18 cellular contexts compared by ENCODE assay signal in the genomic region with DNA sequence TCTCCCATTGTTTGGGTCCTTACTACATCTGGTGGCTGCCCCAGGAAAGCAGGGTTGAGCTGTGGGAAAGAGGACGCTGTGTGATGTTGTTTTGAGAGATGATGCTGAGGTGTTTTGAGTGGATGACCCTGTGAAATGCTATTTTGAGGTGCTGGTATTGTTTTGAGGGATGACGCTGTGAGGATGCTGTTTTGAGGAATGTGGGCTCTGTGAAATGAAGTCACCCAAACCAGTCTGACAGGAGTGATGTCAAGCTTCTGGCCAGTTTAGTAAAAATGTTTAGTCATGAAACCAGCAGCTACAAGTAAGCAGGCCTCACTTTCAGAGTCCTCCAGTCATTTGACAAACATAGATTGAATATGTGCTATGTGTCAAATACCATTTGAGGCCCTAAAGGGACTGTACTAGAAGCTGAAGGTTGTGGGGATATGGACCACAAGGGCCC. TPM values are rescaled to one million over a fixed set of nuclear protein-coding genes. Genes with fewer than 3 reads are reported as not detected.
DNase-seq lines count a peak whose midpoint lies in the region; ATAC-seq, FAIRE-seq and TF ChIP-seq lines count a peak whose summit lies in the region.
"Had no signal": no experiment of that assay in that cellular context is flagged by ENCODE, and none has a peak within 500 bp of the region (broad histone marks: within the 10 kb centered on the region; RNA-seq: fewer than 3 reads in every experiment).

No MANE protein-coding gene starts in this region.

- no peaks in the 10 kb centered on the region for H3K4me1 ChIP-seq in esophagus (ENCODE audit: control insufficient read depth in 2 of 2, insufficient read depth in 2 of 2, low read length in 1 of 2)
- H3K4me1 ChIP-seq: prostate gland had no signal

- DNase-seq in activated naive CD4-positive, alpha-beta T cell treated with anti-CD3 and anti-CD28 coated beads, Interleukin-2, amount 50 U/mL, for 72 hours (ENCODE audit: low spot score in 2 of 2), result no peak
- DNase-seq in activated naive CD4-positive, alpha-beta T cell treated with anti-CD3 and anti-CD28 coated beads, Interleukin-2, amount 10 ng/mL, durations not matched to agents 7 days and 5 days, result no peak
- no peak for DNase-seq in stimulated activated naive CD8-positive, alpha-beta T cell treated with anti-CD3 and anti-CD28 coated beads, Interleukin-15, Interleukin-2, amounts not matched to agents 100 U/mL and 50 U/mL, for 24 hours
- DNase-seq in mesothelial cell of epicardium (ENCODE audit: low spot score in 2 of 2, unreplicated experiment in 2 of 2) (no peak), GM12892 (ENCODE audit: insufficient read length) (no peak), HuH-7 (ENCODE audit: low spot score) (no peak)
- DNase-seq: CD8-positive, alpha-beta T cell; DMS53; H9; NCI-H1417 treated with DMSO at 0.1 percent for 48 hours; small intestine; stimulated activated CD4-positive, alpha-beta T cell treated with anti-CD3 and anti-CD28 coated beads, Interleukin-4, amount 100 ng/mL, for 24 hours; testis had no signal

- TF ChIP-seq CTCF in mesothelial cell of epicardium (IDR thresholded peaks at IDR 0.05; ENCODE audit: unreplicated experiment), result no peak

- ATAC-seq in activated naive CD4-positive, alpha-beta T cell treated with anti-CD3 and anti-CD28 coated beads, Interleukin-2, amount 50 U/mL, for 72 hours, result peak; percentile 51 to 69
- peak; percentile 34 for ATAC-seq in stimulated activated naive CD8-positive, alpha-beta T cell treated with anti-CD3 and anti-CD28 coated beads, Interleukin-15, Interleukin-2, amounts not matched to agents 100 U/mL and 50 U/mL, for 24 hours
- ATAC-seq: CD8-positive, alpha-beta T cell; WTC11 had no signal

- H3K9me3 Mint-ChIP-seq in activated naive CD4-positive, alpha-beta T cell treated with anti-CD3 and anti-CD28 coated beads, Interleukin-2, amount 50 U/mL, for 72 hours, result peaks cover 0 to 19% of the 10 kb centered on the region in 2 donors
- peaks cover 27% of the 10 kb centered on the region for H3K9me3 Mint-ChIP-seq in activated naive CD4-positive, alpha-beta T cell treated with anti-CD3 and anti-CD28 coated beads, Interleukin-2, amount 10 ng/mL, durations not matched to agents 7 days and 5 days
- peaks cover 40% of the 10 kb centered on the region for H3K9me3 Mint-ChIP-seq in T-helper 1 cell treated with Interleukin-12 subunit alpha and Interleukin-12 subunit beta and Interleukin-4 antibody, amounts not matched to agents 30 μg/mL and 1 μg/mL, for 36 hours
- peaks cover 14% of the 10 kb centered on the region for H3K9me3 Mint-ChIP-seq in mesothelial cell of epicardium
- H3K9me3 Mint-ChIP-seq: CD8-positive, alpha-beta T cell had no signal

- peak overlapping the region; percentile 47 to 48 for H3K27ac ChIP-seq in esophagus (ENCODE audit: low read depth in 2 of 2, low read length in 1 of 2)
- H3K27ac ChIP-seq: neural progenitor cell, prostate gland, testis had no signal

- H3K36me3 Mint-ChIP-seq in activated naive CD4-positive, alpha-beta T cell treated with anti-CD3 and anti-CD28 coated beads, Interleukin-2, amount 50 U/mL, for 72 hours, result peaks cover 4 to 29% of the 10 kb centered on the region in 2 donors
- H3K36me3 Mint-ChIP-seq in activated naive CD4-positive, alpha-beta T cell treated with anti-CD3 and anti-CD28 coated beads, Interleukin-2, amount 10 ng/mL, durations not matched to agents 7 days and 5 days, result peaks cover 10% of the 10 kb centered on the region
- peaks cover 28% of the 10 kb centered on the region for H3K36me3 Mint-ChIP-seq in T-helper 1 cell treated with Interleukin-12 subunit alpha and Interleukin-12 subunit beta and Interleukin-4 antibody, amounts not matched to agents 30 μg/mL and 1 μg/mL, for 36 hours (ENCODE audit: low read depth)
- no peaks in the 10 kb centered on the region for H3K36me3 Mint-ChIP-seq in mesothelial cell of epicardium
- H3K36me3 Mint-ChIP-seq: CD8-positive, alpha-beta T cell; neural progenitor cell had no signal

- H3K27me3 ChIP-seq in esophagus (ENCODE audit: control insufficient read depth in 1 of 2, insufficient read depth in 2 of 2, low read length in 2 of 2), result no peaks in the 10 kb centered on the region
- H3K27me3 ChIP-seq: neural progenitor cell, testis had no signal

- H3K36me3 ChIP-seq in esophagus (ENCODE audit: control insufficient read depth in 2 of 2, insufficient read depth in 2 of 2, low read length in 1 of 2), result no peaks in the 10 kb centered on the region
- H3K36me3 ChIP-seq: neural progenitor cell, prostate gland had no signal

- peak overlapping the region; percentile 47 to 61 for H3K27ac Mint-ChIP-seq in activated naive CD4-positive, alpha-beta T cell treated with anti-CD3 and anti-CD28 coated beads, Interleukin-2, amount 50 U/mL, for 72 hours
- H3K27ac Mint-ChIP-seq in activated naive CD4-positive, alpha-beta T cell treated with anti-CD3 and anti-CD28 coated beads, Interleukin-2, amount 10 ng/mL, durations not matched to agents 7 days and 5 days, result no peak overlapping the region
- H3K27ac Mint-ChIP-seq in T-helper 1 cell treated with Interleukin-12 subunit alpha and Interleukin-12 subunit beta and Interleukin-4 antibody, amounts not matched to agents 30 μg/mL and 1 μg/mL, for 36 hours, result peak overlapping the region; percentile 70
- H3K27ac Mint-ChIP-seq in mesothelial cell of epicardium, result no peak overlapping the region
- H3K27ac Mint-ChIP-seq: CD8-positive, alpha-beta T cell; H9; neural progenitor cell; WTC11 had no signal

- no peaks in the 10 kb centered on the region for H3K9me3 ChIP-seq in esophagus (ENCODE audit: control insufficient read depth in 2 of 2, insufficient read depth in 1 of 2, low read depth in 1 of 2, low read length in 1 of 2)
- H3K9me3 ChIP-seq: prostate gland, testis had no signal

- H3K4me3 ChIP-seq in esophagus (ENCODE audit: low read depth in 1 of 2, low read length in 2 of 2), result no peak overlapping the region
- H3K4me3 ChIP-seq: neural progenitor cell, prostate gland, testis had no signal

- peaks cover 31% of the 10 kb centered on the region for H3K4me1 Mint-ChIP-seq in activated naive CD4-positive, alpha-beta T cell treated with anti-CD3 and anti-CD28 coated beads, Interleukin-2, amount 10 ng/mL, durations not matched to agents 7 days and 5 days
- peaks cover 32% of the 10 kb centered on the region for H3K4me1 Mint-ChIP-seq in T-helper 1 cell treated with Interleukin-12 subunit alpha and Interleukin-12 subunit beta and Interleukin-4 antibody, amounts not matched to agents 30 μg/mL and 1 μg/mL, for 36 hours (ENCODE audit: low read depth)
- peaks cover 11% of the 10 kb centered on the region for H3K4me1 Mint-ChIP-seq in mesothelial cell of epicardium

- H3K4me3 Mint-ChIP-seq in activated naive CD4-positive, alpha-beta T cell treated with anti-CD3 and anti-CD28 coated beads, Interleukin-2, amount 10 ng/mL, durations not matched to agents 7 days and 5 days, result no peak overlapping the region
- H3K4me3 Mint-ChIP-seq in T-helper 1 cell treated with Interleukin-12 subunit alpha and Interleukin-12 subunit beta and Interleukin-4 antibody, amounts not matched to agents 30 μg/mL and 1 μg/mL, for 36 hours, result no peak overlapping the region
- no peak overlapping the region for H3K4me3 Mint-ChIP-seq in mesothelial cell of epicardium
- H3K4me3 Mint-ChIP-seq: CD8-positive, alpha-beta T cell; H9; neural progenitor cell; WTC11 had no signal

- no peak for TF ChIP-seq POLR2A in GM12892 (IDR thresholded peaks at IDR 0.05; ENCODE audit: low read depth, low read length)

- WGBS in esophagus, 2 donors, result 55 to 72% methylated on average over 2 of the region's 2 CpGs

- CTCF ChIA-PET in activated naive CD4-positive, alpha-beta T cell treated with anti-CD3 and anti-CD28 coated beads, Interleukin-2, amount 10 ng/mL, durations not matched to agents 7 days and 5 days (lab: Charles Lee), result interaction anchor here (1.0 to 2.1 kb wide), 4 partner anchors 14 to 276 kb away, joined by 4 to 10 read pairs (median 5); no protein-coding TSS in a partner anchor

- peaks cover 20% of the 10 kb centered on the region for H3K27me3 Mint-ChIP-seq in activated naive CD4-positive, alpha-beta T cell treated with anti-CD3 and anti-CD28 coated beads, Interleukin-2, amount 10 ng/mL, durations not matched to agents 7 days and 5 days
- H3K27me3 Mint-ChIP-seq in T-helper 1 cell treated with Interleukin-12 subunit alpha and Interleukin-12 subunit beta and Interleukin-4 antibody, amounts not matched to agents 30 μg/mL and 1 μg/mL, for 36 hours (ENCODE audit: low read depth), result peaks cover 3% of the 10 kb centered on the region
- H3K27me3 Mint-ChIP-seq in mesothelial cell of epicardium (ENCODE audit: low read depth), result no peaks in the 10 kb centered on the region

- no peak for FAIRE-seq in GM12892 (lab: Jason Lieb, UNC)
- FAIRE-seq: small intestine had no signal

RNA-seq across cellular contexts. Expression of gene PUM2, which starts 16.1 kb away (rescaled TPM):
- total RNA-seq in activated naive CD4-positive, alpha-beta T cell treated with anti-CD3 and anti-CD28 coated beads, Interleukin-2, amount 50 U/mL, for 72 hours, result 100 to 1,000 TPM in 1 of 2 donors, 10 to 100 TPM in 1; 99.0 to 111 TPM
- 10 to 100 TPM; 19.6 to 23.3 TPM for polyA plus RNA-seq in esophagus
- total RNA-seq in mesothelial cell of epicardium, result 113 to 122 TPM (median 120 TPM) in 3 replicates
- polyA plus RNA-seq in GM12892 (2012; ENCODE audit: missing spikeins), result 56.2 TPM

Comparison
In these comparisons a context has a peak if more than half of its experiments do, and no peak if none do; other contexts are left out.
1. H3K27ac Mint-ChIP-seq: peak in activated naive CD4-positive, alpha-beta T cell treated with anti-CD3 and anti-CD28 coated beads, Interleukin-2, amount 50 U/mL, for 72 hours (2 of 2) and T-helper 1 cell treated with Interleukin-12 subunit alpha and Interleukin-12 subunit beta and Interleukin-4 antibody, amounts not matched to agents 30 μg/mL and 1 μg/mL, for 36 hours (single experiment); none in activated naive CD4-positive, alpha-beta T cell treated with anti-CD3 and anti-CD28 coated beads, Interleukin-2, amount 10 ng/mL, durations not matched to agents 7 days and 5 days (single experiment) and mesothelial cell of epicardium (single experiment).